ENCODE assay signal across 36 cellular contexts in the genomic region with DNA sequence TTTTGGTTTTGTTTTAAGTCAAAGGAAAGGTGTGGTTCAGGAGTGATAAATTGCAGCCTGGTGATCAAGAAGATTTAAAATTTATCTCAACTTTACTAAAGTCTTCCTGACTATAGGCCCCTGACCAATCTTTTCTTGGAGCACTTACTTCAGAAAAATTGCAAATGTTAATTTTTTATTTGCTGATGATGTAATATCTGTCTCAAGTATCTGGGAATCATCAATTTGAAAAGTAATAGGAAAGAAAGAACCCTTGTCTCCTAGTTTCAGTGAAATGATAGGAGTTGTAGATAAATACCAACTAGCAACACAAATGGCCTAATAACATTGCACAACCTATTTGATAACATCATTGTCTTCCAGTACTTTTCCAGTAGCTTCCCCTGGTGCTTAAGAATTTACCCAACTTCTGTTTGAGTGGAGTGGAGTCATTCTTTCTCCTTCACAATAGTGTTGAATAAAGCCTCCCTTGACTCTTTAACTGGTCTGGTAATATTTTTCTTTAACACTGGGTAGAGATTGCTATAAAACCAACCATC.
"Had no signal": no experiment of that assay in that cellular context is flagged by ENCODE, and none has a peak within 500 bp of the region (broad histone marks: within the 10 kb centered on the region; RNA-seq: fewer than 3 reads in every experiment).

No MANE protein-coding gene starts in this region.

- H3K4me1 Mint-ChIP-seq: activated CD4-positive, alpha-beta memory T cell treated with anti-CD3 and anti-CD28 coated beads, Interleukin-2, amount 10 ng/mL, durations not matched to agents 7 days and 5 days; activated CD8-positive, alpha-beta memory T cell treated with anti-CD3 and anti-CD28 coated beads, Interleukin-2, amount 10 ng/mL, durations not matched to agents 7 days and 5 days; activated naive CD4-positive, alpha-beta T cell treated with anti-CD3 and anti-CD28 coated beads, Interleukin-2, amount 10 ng/mL, durations not matched to agents 7 days and 5 days; activated naive CD8-positive, alpha-beta T cell treated with anti-CD3 and anti-CD28 coated beads, Interleukin-2, amount 50 U/mL, for 24 hours; central memory CD8-positive, alpha-beta T cell had no signal

- H3K9ac ChIP-seq: KMS-11 had no signal

- H3K27ac Mint-ChIP-seq: activated CD4-positive, alpha-beta memory T cell treated with anti-CD3 and anti-CD28 coated beads, Interleukin-2, amount 10 ng/mL, durations not matched to agents 7 days and 5 days; activated CD8-positive, alpha-beta memory T cell treated with anti-CD3 and anti-CD28 coated beads, Interleukin-2, amount 10 ng/mL, durations not matched to agents 7 days and 5 days; activated naive CD4-positive, alpha-beta T cell treated with anti-CD3 and anti-CD28 coated beads, Interleukin-2, amount 10 ng/mL, durations not matched to agents 7 days and 5 days; activated naive CD8-positive, alpha-beta T cell; activated naive CD8-positive, alpha-beta T cell treated with anti-CD3 and anti-CD28 coated beads, Interleukin-2, amount 50 U/mL, for 24 hours had no signal

- H3K36me3 ChIP-seq: ascending aorta, cardiac muscle cell, WERI-Rb-1 had no signal

- H3K27me3 Mint-ChIP-seq: activated CD4-positive, alpha-beta memory T cell treated with anti-CD3 and anti-CD28 coated beads, Interleukin-2, amount 10 ng/mL, durations not matched to agents 7 days and 5 days; activated CD8-positive, alpha-beta memory T cell treated with anti-CD3 and anti-CD28 coated beads, Interleukin-2, amount 10 ng/mL, durations not matched to agents 7 days and 5 days; activated naive CD4-positive, alpha-beta T cell treated with anti-CD3 and anti-CD28 coated beads, Interleukin-2, amount 10 ng/mL, durations not matched to agents 7 days and 5 days; activated naive CD8-positive, alpha-beta T cell; activated naive CD8-positive, alpha-beta T cell treated with anti-CD3 and anti-CD28 coated beads, Interleukin-2, amount 50 U/mL, for 24 hours; central memory CD8-positive, alpha-beta T cell had no signal

- H3K36me3 Mint-ChIP-seq: activated CD8-positive, alpha-beta memory T cell treated with anti-CD3 and anti-CD28 coated beads, Interleukin-2, amount 10 ng/mL, durations not matched to agents 7 days and 5 days; activated naive CD4-positive, alpha-beta T cell treated with anti-CD3 and anti-CD28 coated beads, Interleukin-2, amount 10 ng/mL, durations not matched to agents 7 days and 5 days; activated naive CD8-positive, alpha-beta T cell had no signal

- H3K4me3 ChIP-seq: ascending aorta, cardiac muscle cell, PC-9 had no signal

- H3K27ac ChIP-seq: ascending aorta, cardiac muscle cell, KMS-11, PC-9, RWPE1, WERI-Rb-1 had no signal

- H3K4me1 ChIP-seq: ascending aorta had no signal

- DNase-seq: activated CD4-positive, alpha-beta memory T cell treated with anti-CD3 and anti-CD28 coated beads, Interleukin-2, amount 10 ng/mL, durations not matched to agents 7 days and 5 days; activated CD4-positive, alpha-beta T cell treated with anti-CD3 and anti-CD28 coated beads for 1 hour; activated CD4-positive, alpha-beta T cell treated with anti-CD3 and anti-CD28 coated beads for 48 hours; activated CD4-positive, CD25-positive, alpha-beta regulatory T cell; activated CD8-positive, alpha-beta memory T cell treated with anti-CD3 and anti-CD28 coated beads for 24 hours; activated CD8-positive, alpha-beta memory T cell treated with anti-CD3 and anti-CD28 coated beads, Interleukin-2, amount 10 ng/mL, durations not matched to agents 7 days and 5 days; activated CD8-positive, alpha-beta memory T cell treated with anti-CD3 and anti-CD28 coated beads, Interleukin-2, amount 50 U/mL, for 48 hours; activated effector memory CD4-positive, alpha-beta T cell treated with Interleukin-2 at 50 U/mL for 16 hours; activated naive CD4-positive, alpha-beta T cell treated with anti-CD3 and anti-CD28 coated beads, Interleukin-2, amount 10 ng/mL, durations not matched to agents 7 days and 5 days; activated naive CD8-positive, alpha-beta T cell treated with anti-CD3 and anti-CD28 coated beads, Interleukin-2, amount 50 U/mL, for 24 hours; activated T-cell treated with anti-CD3 and anti-CD28 coated beads, Interleukin-2, amount 50 U/mL, for 48 hours; amniotic stem cell; NCI-H1092 treated with DMSO at 0.1 percent for 48 hours; NCI-H1417; NCI-H146; NCI-H187; NCI-H2081 treated with DMSO at 0.1 percent for 48 hours; NCI-H226; NCI-H446 treated with DMSO at 0.1 percent for 48 hours; NCI-H524; NCI-H69; NCI-H82; PC-9; SIG-M5; SW 1271; T-helper 1 cell; T-helper 2 cell; T-helper 9 cell; WERI-Rb-1 had no signal

- ATAC-seq: activated CD8-positive, alpha-beta memory T cell treated with anti-CD3 and anti-CD28 coated beads, Interleukin-2, amount 10 ng/mL, durations not matched to agents 7 days and 5 days; activated naive CD8-positive, alpha-beta T cell treated with anti-CD3 and anti-CD28 coated beads, Interleukin-2, amount 50 U/mL, for 24 hours; Right ventricle myocardium inferior had no signal

- H3K9me3 ChIP-seq: ascending aorta had no signal

- H3K9me3 Mint-ChIP-seq: activated naive CD4-positive, alpha-beta T cell treated with anti-CD3 and anti-CD28 coated beads, Interleukin-2, amount 10 ng/mL, durations not matched to agents 7 days and 5 days had no signal

- H3K4me2 ChIP-seq: KMS-11, PC-9 had no signal

- H3K4me3 Mint-ChIP-seq: activated CD4-positive, alpha-beta memory T cell treated with anti-CD3 and anti-CD28 coated beads, Interleukin-2, amount 10 ng/mL, durations not matched to agents 7 days and 5 days; activated CD8-positive, alpha-beta memory T cell treated with anti-CD3 and anti-CD28 coated beads, Interleukin-2, amount 10 ng/mL, durations not matched to agents 7 days and 5 days; activated naive CD4-positive, alpha-beta T cell treated with anti-CD3 and anti-CD28 coated beads, Interleukin-2, amount 10 ng/mL, durations not matched to agents 7 days and 5 days; activated naive CD8-positive, alpha-beta T cell; activated naive CD8-positive, alpha-beta T cell treated with anti-CD3 and anti-CD28 coated beads, Interleukin-2, amount 50 U/mL, for 24 hours; central memory CD8-positive, alpha-beta T cell had no signal

- H3K27me3 ChIP-seq: ascending aorta, cardiac muscle cell had no signal
